Comparison of ENCODE assay signal across 19 cellular contexts in the genomic region with DNA sequence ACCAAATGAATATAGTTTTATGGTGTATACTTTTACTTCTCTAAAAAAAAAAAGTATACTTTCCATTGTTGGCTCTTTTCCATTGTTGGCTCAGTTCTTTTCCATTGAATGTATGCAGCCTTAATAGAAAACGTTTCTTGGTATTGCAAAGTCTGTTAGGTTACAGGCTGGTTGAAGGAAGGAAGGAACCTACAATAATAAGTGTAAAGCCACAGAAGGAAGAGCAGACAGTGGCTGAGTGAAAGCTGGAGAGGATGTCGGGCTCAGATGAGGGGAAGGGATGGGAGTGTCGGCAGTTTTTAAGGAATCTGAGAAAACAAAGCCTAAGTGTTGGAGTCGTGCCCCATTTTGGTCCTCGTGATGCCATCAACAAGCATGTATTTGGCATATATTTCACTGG. TPM values are rescaled to one million over a fixed set of nuclear protein-coding genes. Genes with fewer than 3 reads are reported as not detected.
A peak's percentile ranks its signal among the peaks of the same experiment; 100 is the strongest.
DNase-seq lines count a peak whose midpoint lies in the region; ATAC-seq and TF ChIP-seq lines count a peak whose summit lies in the region.
"Had no signal": no experiment of that assay in that cellular context is flagged by ENCODE, and none has a peak within 500 bp of the region (broad histone marks: within the 10 kb centered on the region; RNA-seq: fewer than 3 reads in every experiment).

No MANE protein-coding gene starts in this region.

- H3K4me3 ChIP-seq in esophagus muscularis mucosa, result no peak overlapping the region
- H3K4me3 ChIP-seq in psoas muscle, result peak overlapping the region; percentile 36
- no peak overlapping the region for H3K4me3 ChIP-seq in uterus
- H3K4me3 ChIP-seq in trophoblast cell (ENCODE audit: low read depth, low read length), result no peak overlapping the region
- H3K4me3 ChIP-seq: body of pancreas, heart right ventricle, right lobe of liver, SK-N-MC, thyroid gland had no signal

- H3K4me1 ChIP-seq in esophagus muscularis mucosa (peaks cover 20 to 52% (median 47%) of the 10 kb centered on the region in 4 donors), psoas muscle (peaks cover 86% of the 10 kb centered on the region), uterus (no peaks in the 10 kb centered on the region), trophoblast cell (ENCODE audit: control insufficient read depth in 1 of 2, insufficient read depth in 2 of 2, low read length in 2 of 2) (no peaks in the 10 kb centered on the region)
- H3K4me1 ChIP-seq: body of pancreas, right lobe of liver, thyroid gland had no signal

- H3K27me3 ChIP-seq in esophagus muscularis mucosa (no peaks in the 10 kb centered on the region), psoas muscle (ENCODE audit: insufficient read depth in 3 of 3, low read length in 2 of 3) (no peaks in the 10 kb centered on the region), uterus (no peaks in the 10 kb centered on the region), trophoblast cell (ENCODE audit: insufficient read depth, low read length) (no peaks in the 10 kb centered on the region)
- H3K27me3 ChIP-seq: body of pancreas, heart right ventricle, right lobe of liver, thyroid gland had no signal

- H3K36me3 ChIP-seq in esophagus muscularis mucosa (peaks cover 17 to 66% (median 48%) of the 10 kb centered on the region in 4 donors), psoas muscle (ENCODE audit: insufficient read depth in 1 of 2, low read depth in 1 of 2) (peaks cover 10 to 69% of the 10 kb centered on the region in 2 donors), uterus (no peaks in the 10 kb centered on the region), trophoblast cell (ENCODE audit: control insufficient read depth in 1 of 2, insufficient read depth in 2 of 2, low read length in 2 of 2) (peaks cover 14 to 28% of the 10 kb centered on the region in 2 experiments)

- peaks cover 39% of the 10 kb centered on the region for H3K36me3 Mint-ChIP-seq in activated T-helper 2 cell treated with anti-CD3 and anti-CD28 coated beads, Interferon-gamma antibody, Interleukin-2, Interleukin-4, amounts not matched to agents 10 μg/mL and 5 μg/mL and 100 μg/mL, durations not matched to agents 14 hours and 24 hours and 36 hours (ENCODE audit: low read depth)

- H2BK5ac ChIP-seq in trophoblast cell (ENCODE audit: low read depth, low read length, poor library complexity), result no peak overlapping the region

- no peak overlapping the region for H3K27ac Mint-ChIP-seq in activated T-helper 2 cell treated with anti-CD3 and anti-CD28 coated beads, Interferon-gamma antibody, Interleukin-2, Interleukin-4, amounts not matched to agents 10 μg/mL and 5 μg/mL and 100 μg/mL, durations not matched to agents 14 hours and 24 hours and 36 hours
- H3K27ac Mint-ChIP-seq: activated CD4-positive, alpha-beta T cell treated with anti-CD3 and anti-CD28 coated beads, Interleukin-2, amount 10 ng/mL, durations not matched to agents 24 days and 14 days; activated naive CD4-positive, alpha-beta T cell treated with anti-CD3 and anti-CD28 coated beads, Interleukin-2, amount 50 U/mL, for 24 hours; dendritic cell treated with granulocyte-macrophage colony-stimulating factor and Interleukin-4, amounts not matched to agents 40 ng/mL and 50 ng/mL, for 4 days had no signal

- H3K27me3 Mint-ChIP-seq in activated T-helper 2 cell treated with anti-CD3 and anti-CD28 coated beads, Interferon-gamma antibody, Interleukin-2, Interleukin-4, amounts not matched to agents 10 μg/mL and 5 μg/mL and 100 μg/mL, durations not matched to agents 14 hours and 24 hours and 36 hours (ENCODE audit: low read depth), result no peaks in the 10 kb centered on the region
- H3K27me3 Mint-ChIP-seq: activated CD4-positive, alpha-beta T cell treated with anti-CD3 and anti-CD28 coated beads, Interleukin-2, amount 10 ng/mL, durations not matched to agents 24 days and 14 days; activated naive CD4-positive, alpha-beta T cell treated with anti-CD3 and anti-CD28 coated beads, Interleukin-2, amount 50 U/mL, for 24 hours; dendritic cell treated with granulocyte-macrophage colony-stimulating factor and Interleukin-4, amounts not matched to agents 40 ng/mL and 50 ng/mL, for 4 days had no signal

- no peaks in the 10 kb centered on the region for H3K79me2 ChIP-seq in trophoblast cell (ENCODE audit: control insufficient read depth, insufficient read depth, low read length, poor library complexity)

- H3K23ac ChIP-seq in trophoblast cell (ENCODE audit: low read length), result no peak overlapping the region

- no peaks in the 10 kb centered on the region for H3K4me1 Mint-ChIP-seq in activated T-helper 2 cell treated with anti-CD3 and anti-CD28 coated beads, Interferon-gamma antibody, Interleukin-2, Interleukin-4, amounts not matched to agents 10 μg/mL and 5 μg/mL and 100 μg/mL, durations not matched to agents 14 hours and 24 hours and 36 hours (ENCODE audit: low read depth)

- peak overlapping the region; percentile 70 to 83 (median 77) for H3K27ac ChIP-seq in esophagus muscularis mucosa (replicated peaks in 1 of 4)
- peak overlapping the region; percentile 83 for H3K27ac ChIP-seq in psoas muscle
- H3K27ac ChIP-seq in uterus, result peak overlapping the region; percentile 64 to 84
- H3K27ac ChIP-seq in trophoblast cell (ENCODE audit: low read depth, low read length), result no peak overlapping the region
- H3K27ac ChIP-seq: body of pancreas, right lobe of liver, SK-N-MC, thyroid gland had no signal

- H3K9me3 Mint-ChIP-seq in activated T-helper 2 cell treated with anti-CD3 and anti-CD28 coated beads, Interferon-gamma antibody, Interleukin-2, Interleukin-4, amounts not matched to agents 10 μg/mL and 5 μg/mL and 100 μg/mL, durations not matched to agents 14 hours and 24 hours and 36 hours, result no peaks in the 10 kb centered on the region
- H3K9me3 Mint-ChIP-seq: activated CD4-positive, alpha-beta T cell treated with anti-CD3 and anti-CD28 coated beads, Interleukin-2, amount 10 ng/mL, durations not matched to agents 24 days and 14 days; activated naive CD4-positive, alpha-beta T cell treated with anti-CD3 and anti-CD28 coated beads, Interleukin-2, amount 50 U/mL, for 24 hours; dendritic cell treated with granulocyte-macrophage colony-stimulating factor and Interleukin-4, amounts not matched to agents 40 ng/mL and 50 ng/mL, for 4 days had no signal

- no peak overlapping the region for H4K12ac ChIP-seq in trophoblast cell (ENCODE audit: low read depth, low read length)

- H3K4me2 ChIP-seq in trophoblast cell (ENCODE audit: low read length), result no peak overlapping the region

- no peak overlapping the region for H2BK12ac ChIP-seq in trophoblast cell (ENCODE audit: low read length)

- no peak overlapping the region for H4K8ac ChIP-seq in trophoblast cell (ENCODE audit: low read depth, low read length)

- ATAC-seq in Right ventricle myocardium superior (ENCODE audit: poor library complexity) (peak; percentile 5), Right ventricle myocardium inferior (no peak), psoas muscle (peak in 1 of 4 donors; percentile 12), HG02852 (IDR thresholded peaks at IDR 0.05; ENCODE audit: unreplicated experiment) (no peak)
- ATAC-seq: body of pancreas had no signal

- H2BK120ac ChIP-seq in trophoblast cell (ENCODE audit: insufficient read depth, low read length, poor library complexity), result no peak overlapping the region

- intact Hi-C loops in Right ventricle myocardium superior (cut with DNase I) (no loop called here), Right ventricle myocardium inferior (cut with DNase I) (loop anchor here (5.0 to 10.0 kb wide), 2 partner anchors 385 to 482 kb away; no protein-coding TSS in a partner anchor), esophagus muscularis mucosa (cut with DNase I) (loop anchor here (5.0 to 10.0 kb wide), 3 partner anchors 320 to 482 kb away; a partner anchor contains a TSS), psoas muscle (cut with DNase I) (loop anchor here (2.0 to 10.0 kb wide), 4 partner anchors 212 to 802 kb away; no protein-coding TSS in a partner anchor), uterus (cut with DNase I; ENCODE audit: low total_unique reads) (no loop called here)
- intact Hi-C loops in activated T-helper 2 cell treated with anti-CD3 and anti-CD28 coated beads, Interferon-gamma antibody, Interleukin-2, Interleukin-4, amounts not matched to agents 10 μg/mL and 5 μg/mL and 100 μg/mL, durations not matched to agents 14 hours and 24 hours and 36 hours (cut with micrococcal nuclease), result no loop called here

- H3K9me3 ChIP-seq in esophagus muscularis mucosa (no peaks in the 10 kb centered on the region), psoas muscle (no peaks in the 10 kb centered on the region), uterus (no peaks in the 10 kb centered on the region), trophoblast cell (ENCODE audit: insufficient read depth, low read depth, low read length) (peaks cover 2% of the 10 kb centered on the region)
- H3K9me3 ChIP-seq: body of pancreas, heart right ventricle, right lobe of liver, thyroid gland had no signal

- 49% methylated on average over 5 of the region's 5 CpGs for WGBS in esophagus muscularis mucosa
- 27 to 46% (median 33%) methylated on average over 5 of the region's 5 CpGs for WGBS in psoas muscle, 3 donors
- WGBS in trophoblast cell (ENCODE audit: extremely low coverage, insufficient coverage, insufficient read length), result no CpG with 5 or more reads among the region's 5 CpGs

- no peak overlapping the region for H3K4me3 Mint-ChIP-seq in activated T-helper 2 cell treated with anti-CD3 and anti-CD28 coated beads, Interferon-gamma antibody, Interleukin-2, Interleukin-4, amounts not matched to agents 10 μg/mL and 5 μg/mL and 100 μg/mL, durations not matched to agents 14 hours and 24 hours and 36 hours (ENCODE audit: low read depth)
- H3K4me3 Mint-ChIP-seq: activated CD4-positive, alpha-beta T cell treated with anti-CD3 and anti-CD28 coated beads, Interleukin-2, amount 10 ng/mL, durations not matched to agents 24 days and 14 days; activated naive CD4-positive, alpha-beta T cell treated with anti-CD3 and anti-CD28 coated beads, Interleukin-2, amount 50 U/mL, for 24 hours; dendritic cell treated with granulocyte-macrophage colony-stimulating factor and Interleukin-4, amounts not matched to agents 40 ng/mL and 50 ng/mL, for 4 days had no signal

- no peak for TF ChIP-seq EP300 in esophagus muscularis mucosa (IDR thresholded peaks at IDR 0.05)

- TF ChIP-seq POLR2A in esophagus muscularis mucosa (IDR thresholded peaks at IDR 0.05; ENCODE audit: low read depth), result no peak
- no peak for TF ChIP-seq POLR2A in uterus (IDR thresholded peaks at IDR 0.05)

- H3K9ac ChIP-seq in trophoblast cell (ENCODE audit: low read length), result no peak overlapping the region

- no peaks in the 10 kb centered on the region for H3K79me1 ChIP-seq in trophoblast cell (ENCODE audit: low read length)

- TF ChIP-seq CTCF in esophagus muscularis mucosa (IDR thresholded peaks at IDR 0.05) (no peak), psoas muscle (IDR thresholded peaks at IDR 0.05) (no peak), uterus (IDR thresholded peaks at IDR 0.05) (no peak)

- DNase-seq in Right ventricle myocardium superior (no peak), Right ventricle myocardium inferior (ENCODE audit: missing footprints) (no peak), esophagus muscularis mucosa (ENCODE audit: extremely low spot score) (no peak), psoas muscle (no peak), uterus (no peak), trophoblast cell (no peak)
- DNase-seq in activated T-helper 2 cell treated with anti-CD3 and anti-CD28 coated beads, Interferon-gamma antibody, Interleukin-2, Interleukin-4, amounts not matched to agents 10 μg/mL and 5 μg/mL and 100 μg/mL, durations not matched to agents 14 hours and 24 hours and 36 hours (ENCODE audit: low spot score), result no peak
- DNase-seq: activated CD4-positive, alpha-beta T cell treated with anti-CD3 and anti-CD28 coated beads, Interleukin-2, amount 10 ng/mL, durations not matched to agents 24 days and 14 days; C1 segment of cervical spinal cord; mesendoderm; right lobe of liver; stimulated activated CD4-positive, alpha-beta T cell treated with anti-CD3 and anti-CD28 coated beads, Interleukin-4, amount 100 ng/mL, for 1 hour; thyroid gland had no signal

- no peak overlapping the region for H3K4ac ChIP-seq in trophoblast cell (ENCODE audit: low read depth, low read length)

- H4K91ac ChIP-seq in trophoblast cell (ENCODE audit: low read depth, low read length), result no peak overlapping the region

- no peak overlapping the region for H3K14ac ChIP-seq in trophoblast cell (ENCODE audit: low read length)

- no peak overlapping the region for H3K18ac ChIP-seq in trophoblast cell (ENCODE audit: low read length)

- H2AFZ ChIP-seq in trophoblast cell (ENCODE audit: insufficient read depth, low read length, poor library complexity), result no peak overlapping the region

- no peak overlapping the region for H2AK5ac ChIP-seq in trophoblast cell (ENCODE audit: low read length)

RNA-seq across cellular contexts. Expression of a gene that starts 6.8 kb away (rescaled TPM):
- total RNA-seq in Right ventricle myocardium superior (85.8 TPM), Right ventricle myocardium inferior (86.9 TPM), esophagus muscularis mucosa (10 to 100 TPM; 69.4 to 96.0 (median 82.8) TPM), psoas muscle (100 to 1,000 TPM in 3 of 4 donors, 10 to 100 TPM in 1; 77.1 to 218 (median 146) TPM), uterus (100 to 1,000 TPM in 1 of 4 donors, 10 to 100 TPM in 3; 45.0 to 139 (median 60.8) TPM)
- 100 to 1,000 TPM; 190 to 427 (median 312) TPM for polyA plus RNA-seq in psoas muscle
- total RNA-seq in activated T-helper 2 cell treated with anti-CD3 and anti-CD28 coated beads, Interferon-gamma antibody, Interleukin-2, Interleukin-4, amounts not matched to agents 10 μg/mL and 5 μg/mL and 100 μg/mL, durations not matched to agents 14 hours and 24 hours and 36 hours, result 58.8 and 63.8 TPM in 2 replicates
- 29.9 and 33.6 TPM in 2 replicates for polyA plus RNA-seq in trophoblast cell (2013)

Comparison
In these comparisons a context has a peak if more than half of its experiments do, and no peak if none do; other contexts are left out.
1. intact Hi-C loops: an anchor here in Right ventricle myocardium inferior (5.0 to 10.0 kb wide), esophagus muscularis mucosa (5.0 to 10.0 kb wide) and psoas muscle (2.0 to 10.0 kb wide); none called in Right ventricle myocardium superior, uterus and activated T-helper 2 cell treated with anti-CD3 and anti-CD28 coated beads, Interferon-gamma antibody, Interleukin-2, Interleukin-4, amounts not matched to agents 10 μg/mL and 5 μg/mL and 100 μg/mL, durations not matched to agents 14 hours and 24 hours and 36 hours.